1 cellular context compared by ENCODE assay signal in genomic region chr19:18428837-18429674, GRCh38.
A peak's percentile ranks its signal among the peaks of the same experiment; 100 is the strongest.
TF ChIP-seq lines count a peak whose summit lies in the region.

No MANE protein-coding gene starts in this region.

TF ChIP-seq in GM12878, 131 proteins besides CTCF, POLR2A, EP300 and RAD21 (continued from another document):
- TF ChIP-seq ZBTB40 (IDR thresholded peaks at IDR 0.05; ENCODE audit: borderline replicate concordance) (no peak), ZNF622 (IDR thresholded peaks at IDR 0.05) (no peak), CEBPZ (IDR thresholded peaks at IDR 0.05; ENCODE audit: low read depth, low read length) (no peak), ZNF274 (IDR thresholded peaks at IDR 0.05; ENCODE audit: insufficient read depth, insufficient read length) (no peak), IKZF1 (conservative IDR thresholded peaks at IDR 0.05) (peak; percentile 30; the same call in 1 of the 2 replicates), DPF2 (IDR thresholded peaks at IDR 0.05) (peak; percentile 69), SPI1 (IDR thresholded peaks at IDR 0.05; ENCODE audit: borderline replicate concordance, insufficient read depth, low read depth, low read length) (no peak), YY1 (IDR thresholded peaks at IDR 0.05; ENCODE audit: low read depth, low read length) (0 out of 2 replicates have a peak, but pooled peaks have one; percentile 10), USF1 (IDR thresholded peaks at IDR 0.05; ENCODE audit: borderline replicate concordance, extremely low read length, insufficient read depth, low read depth, low read length) (no peak), POU2F2 (IDR thresholded peaks at IDR 0.05; ENCODE audit: borderline replicate concordance, low read depth, low read length) (no peak), IRF4 (IDR thresholded peaks at IDR 0.05; ENCODE audit: low read depth, low read length) (no peak), GATAD2B (conservative IDR thresholded peaks at IDR 0.05; ENCODE audit: low read depth) (peak; percentile 60; the same call in 1 of the 2 replicates), FOS (IDR thresholded peaks at IDR 0.05; ENCODE audit: borderline replicate concordance, extremely low read depth, insufficient read length) (no peak), ZZZ3 (IDR thresholded peaks at IDR 0.05; ENCODE audit: control insufficient read depth, insufficient read length, low read depth) (no peak), BMI1 (IDR thresholded peaks at IDR 0.05; ENCODE audit: borderline replicate concordance) (peak; percentile 95), CBFB (IDR thresholded peaks at IDR 0.05; ENCODE audit: low read depth) (0 out of 2 replicates have a peak, but pooled peaks have one; percentile 13), HDAC6 (IDR thresholded peaks at IDR 0.05; ENCODE audit: unreplicated experiment) (no peak)
